29 cellular contexts compared by ENCODE assay signal in genomic region chr13:28685114-28685513, GRCh38.
"Had no signal": no experiment of that assay in that cellular context is flagged by ENCODE, and none has a peak within 500 bp of the region (broad histone marks: within the 10 kb centered on the region; RNA-seq: fewer than 3 reads in every experiment).

No MANE protein-coding gene starts in this region.

- H3K27ac Mint-ChIP-seq: immature natural killer cell; mesothelial cell of epicardium; natural killer cell; nephron progenitor cell; stimulated activated naive B cell treated with anti-CD40 and anti-IgM and Interleukin-4, amounts not matched to agents 10 μg/mL and 1 μg/mL and 100 μg/mL, for 72 hours had no signal

- H3K27ac ChIP-seq: left ventricle myocardium inferior, pancreas, prostate gland, skin epidermis, stomach, testis, thyroid gland, transverse colon, uterus had no signal

- H3K27me3 Mint-ChIP-seq: naive B cell; stimulated activated naive B cell treated with anti-CD40 and anti-IgM and Interleukin-4, amounts not matched to agents 10 μg/mL and 1 μg/mL and 100 μg/mL, for 72 hours had no signal

- H3K4me3 ChIP-seq: left ventricle myocardium inferior, lung, pancreas, prostate gland, skin epidermis, stomach, testis, thyroid gland, transverse colon, uterus had no signal

- H3K36me3 ChIP-seq: pancreas, prostate gland, thyroid gland, transverse colon, uterus had no signal

- H3K9me3 ChIP-seq: pancreas, prostate gland, testis, thyroid gland, transverse colon, uterus had no signal

- H3K4me1 ChIP-seq: left ventricle myocardium inferior, pancreas, prostate gland, stomach, testis, thyroid gland, transverse colon, uterus had no signal

- H3K27me3 ChIP-seq: pancreas, stomach, testis, thyroid gland, transverse colon, uterus had no signal

- H3K36me3 Mint-ChIP-seq: natural killer cell had no signal

- FAIRE-seq: islet of Langerhans, kidney, pancreas had no signal

- ATAC-seq: natural killer cell; pancreas; sciatic nerve; stimulated activated naive CD8-positive, alpha-beta T cell treated with anti-CD3 and anti-CD28 coated beads, Interleukin-15, Interleukin-2, amounts not matched to agents 100 U/mL and 50 U/mL, for 24 hours had no signal

- H3K4me3 Mint-ChIP-seq: immature natural killer cell; mesothelial cell of epicardium; naive B cell; natural killer cell; nephron progenitor cell; stimulated activated naive B cell treated with anti-CD40 and anti-IgM and Interleukin-4, amounts not matched to agents 10 μg/mL and 1 μg/mL and 100 μg/mL, for 72 hours had no signal

- DNase-seq: hypothalamus; immature natural killer cell; kidney; left colon; left ventricle myocardium inferior; naive B cell; natural killer cell; nephron progenitor cell; pancreas; posterior cingulate gyrus; retina; right cardiac atrium; stimulated activated CD4-positive, alpha-beta T cell treated with anti-CD3 and anti-CD28 coated beads, Interleukin-12 subunit alpha, Interleukin-12 subunit beta, amount 100 ng/mL, for 4 hours; stimulated activated CD4-positive, alpha-beta T cell treated with anti-CD3 and anti-CD28 coated beads, Interleukin-15, amount 100 ng/mL, for 24 hours; stimulated activated CD4-positive, alpha-beta T cell treated with anti-CD3 and anti-CD28 coated beads, Interleukin-2, amount 100 ng/mL, for 24 hours; stimulated activated CD4-positive, alpha-beta T cell treated with anti-CD3 and anti-CD28 coated beads, Interleukin-4, amount 100 ng/mL, for 1 hour; stimulated activated naive B cell treated with anti-CD40 and anti-IgM and Interleukin-4, amounts not matched to agents 10 μg/mL and 1 μg/mL and 100 μg/mL, for 72 hours; stimulated activated naive CD8-positive, alpha-beta T cell treated with anti-CD3 and anti-CD28 coated beads, Interleukin-15, Interleukin-2, amounts not matched to agents 100 U/mL and 50 U/mL, for 24 hours; stomach; testis; thyroid gland; transverse colon; uterus had no signal

- H3K4me1 Mint-ChIP-seq: immature natural killer cell; mesothelial cell of epicardium; natural killer cell; stimulated activated naive B cell treated with anti-CD40 and anti-IgM and Interleukin-4, amounts not matched to agents 10 μg/mL and 1 μg/mL and 100 μg/mL, for 72 hours had no signal
